Comparison of ENCODE assay signal across 1 cellular context in genomic region chr3:179229177-179229576, GRCh38.
TF ChIP-seq lines count a peak whose summit lies in the region.

No MANE protein-coding gene starts in this region.

TF ChIP-seq in K562, 482 proteins besides CTCF, POLR2A, EP300 and RAD21 (continued from another document):
- TF ChIP-seq, protein P1, sequence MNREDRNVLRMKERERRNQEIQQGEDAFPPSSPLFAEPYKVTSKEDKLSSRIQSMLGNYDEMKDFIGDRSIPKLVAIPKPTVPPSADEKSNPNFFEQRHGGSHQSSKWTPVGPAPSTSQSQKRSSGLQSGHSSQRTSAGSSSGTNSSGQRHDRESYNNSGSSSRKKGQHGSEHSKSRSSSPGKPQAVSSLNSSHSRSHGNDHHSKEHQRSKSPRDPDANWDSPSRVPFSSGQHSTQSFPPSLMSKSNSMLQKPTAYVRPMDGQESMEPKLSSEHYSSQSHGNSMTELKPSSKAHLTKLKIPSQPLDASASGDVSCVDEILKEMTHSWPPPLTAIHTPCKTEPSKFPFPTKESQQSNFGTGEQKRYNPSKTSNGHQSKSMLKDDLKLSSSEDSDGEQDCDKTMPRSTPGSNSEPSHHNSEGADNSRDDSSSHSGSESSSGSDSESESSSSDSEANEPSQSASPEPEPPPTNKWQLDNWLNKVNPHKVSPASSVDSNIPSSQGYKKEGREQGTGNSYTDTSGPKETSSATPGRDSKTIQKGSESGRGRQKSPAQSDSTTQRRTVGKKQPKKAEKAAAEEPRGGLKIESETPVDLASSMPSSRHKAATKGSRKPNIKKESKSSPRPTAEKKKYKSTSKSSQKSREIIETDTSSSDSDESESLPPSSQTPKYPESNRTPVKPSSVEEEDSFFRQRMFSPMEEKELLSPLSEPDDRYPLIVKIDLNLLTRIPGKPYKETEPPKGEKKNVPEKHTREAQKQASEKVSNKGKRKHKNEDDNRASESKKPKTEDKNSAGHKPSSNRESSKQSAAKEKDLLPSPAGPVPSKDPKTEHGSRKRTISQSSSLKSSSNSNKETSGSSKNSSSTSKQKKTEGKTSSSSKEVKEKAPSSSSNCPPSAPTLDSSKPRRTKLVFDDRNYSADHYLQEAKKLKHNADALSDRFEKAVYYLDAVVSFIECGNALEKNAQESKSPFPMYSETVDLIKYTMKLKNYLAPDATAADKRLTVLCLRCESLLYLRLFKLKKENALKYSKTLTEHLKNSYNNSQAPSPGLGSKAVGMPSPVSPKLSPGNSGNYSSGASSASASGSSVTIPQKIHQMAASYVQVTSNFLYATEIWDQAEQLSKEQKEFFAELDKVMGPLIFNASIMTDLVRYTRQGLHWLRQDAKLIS (CRISPR knock-in tag; IDR thresholded peaks at IDR 0.05): no peak
- TF ChIP-seq PHF20 (IDR thresholded peaks at IDR 0.05; ENCODE audit: partially characterized antibody) (no peak), NFYB (IDR thresholded peaks at IDR 0.05; ENCODE audit: extremely low read depth, insufficient read length) (no peak), SAFB (IDR thresholded peaks at IDR 0.05; ENCODE audit: borderline replicate concordance, low read depth, low read length) (no peak), KLF10 (CRISPR knock-in tag; IDR thresholded peaks at IDR 0.05) (no peak), MECOM (CRISPR knock-in tag; IDR thresholded peaks at IDR 0.05) (no peak), POLR2AphosphoS2 (IDR thresholded peaks at IDR 0.05; ENCODE audit: low read length) (no peak), HMBOX1 (IDR thresholded peaks at IDR 0.05) (no peak), NEUROD1 (IDR thresholded peaks at IDR 0.05; ENCODE audit: borderline replicate concordance, low read depth, low read length, partially characterized antibody) (no peak), SIN3B (IDR thresholded peaks at IDR 0.05; ENCODE audit: low read depth) (no peak), CLOCK (CRISPR knock-in tag; IDR thresholded peaks at IDR 0.05; ENCODE audit: borderline replicate concordance) (no peak)
- TF ChIP-seq, protein P2, sequence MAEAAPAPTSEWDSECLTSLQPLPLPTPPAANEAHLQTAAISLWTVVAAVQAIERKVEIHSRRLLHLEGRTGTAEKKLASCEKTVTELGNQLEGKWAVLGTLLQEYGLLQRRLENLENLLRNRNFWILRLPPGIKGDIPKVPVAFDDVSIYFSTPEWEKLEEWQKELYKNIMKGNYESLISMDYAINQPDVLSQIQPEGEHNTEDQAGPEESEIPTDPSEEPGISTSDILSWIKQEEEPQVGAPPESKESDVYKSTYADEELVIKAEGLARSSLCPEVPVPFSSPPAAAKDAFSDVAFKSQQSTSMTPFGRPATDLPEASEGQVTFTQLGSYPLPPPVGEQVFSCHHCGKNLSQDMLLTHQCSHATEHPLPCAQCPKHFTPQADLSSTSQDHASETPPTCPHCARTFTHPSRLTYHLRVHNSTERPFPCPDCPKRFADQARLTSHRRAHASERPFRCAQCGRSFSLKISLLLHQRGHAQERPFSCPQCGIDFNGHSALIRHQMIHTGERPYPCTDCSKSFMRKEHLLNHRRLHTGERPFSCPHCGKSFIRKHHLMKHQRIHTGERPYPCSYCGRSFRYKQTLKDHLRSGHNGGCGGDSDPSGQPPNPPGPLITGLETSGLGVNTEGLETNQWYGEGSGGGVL (CRISPR knock-in tag; IDR thresholded peaks at IDR 0.05): no peak
